In genomic region chr6:7110092-7110792, GRCh38 we compare ENCODE assay signal across 8 cellular contexts. TPM values are rescaled to one million over a fixed set of nuclear protein-coding genes. Genes with fewer than 3 reads are reported as not detected.
A peak's percentile ranks its signal among the peaks of the same experiment; 100 is the strongest.
DNase-seq lines count a peak whose midpoint lies in the region; ATAC-seq and TF ChIP-seq lines count a peak whose summit lies in the region.

No MANE protein-coding gene starts in this region.

- no peaks in the 10 kb centered on the region for H3K27me3 ChIP-seq in BLaER1

- H3K4me1 Mint-ChIP-seq in naive thymus-derived CD8-positive, alpha-beta T cell, result peaks cover 45 to 65% (median 61%) of the 10 kb centered on the region in 4 donors

- peak overlapping the region; percentile 83 to 95 (median 90) for H3K4me3 Mint-ChIP-seq in naive thymus-derived CD8-positive, alpha-beta T cell

- no peak for TF ChIP-seq CTCF in LNCaP clone FGC (IDR thresholded peaks at IDR 0.05; ENCODE audit: control insufficient read depth, extremely low read depth, insufficient read depth)

- no peak for DNase-seq in LNCaP clone FGC (ENCODE audit: low read depth)
- no peak for DNase-seq in caudate nucleus (lab: John Stamatoyannopoulos, UW)
- DNase-seq in naive thymus-derived CD8-positive, alpha-beta T cell, result peak in 1 of 10 donors; percentile 26
- no peak for DNase-seq in NCI-H1417 treated with DMSO at 0.1 percent for 48 hours (lab: John Stamatoyannopoulos, UW)
- DNase-seq in NCI-H82 (lab: John Stamatoyannopoulos, UW), result no peak
- DNase-seq in left lobe of liver (ENCODE audit: low spot score), result no peak

- H3K27ac ChIP-seq in BLaER1 (no peak overlapping the region), caudate nucleus (ENCODE audit: low read depth, low read length) (peak overlapping the region; percentile 36)

- H3K27me3 Mint-ChIP-seq in naive thymus-derived CD8-positive, alpha-beta T cell, result no peaks in the 10 kb centered on the region

- peaks cover 60% of the 10 kb centered on the region for H4K20me1 ChIP-seq in BLaER1

- peak overlapping the region; percentile 96 for H3K4me2 ChIP-seq in BLaER1

- H3K9ac ChIP-seq in BLaER1, result peak overlapping the region; percentile 92

- H3K9me3 Mint-ChIP-seq in naive thymus-derived CD8-positive, alpha-beta T cell, result no peaks in the 10 kb centered on the region

- no peaks in the 10 kb centered on the region for H3K36me3 Mint-ChIP-seq in naive thymus-derived CD8-positive, alpha-beta T cell

- H3K4me3 ChIP-seq in BLaER1 (peak overlapping the region; percentile 99), LNCaP clone FGC (ENCODE audit: low read depth, low read length) (peak overlapping the region; percentile 92)

- no peak for ATAC-seq in naive thymus-derived CD8-positive, alpha-beta T cell
- no peak for ATAC-seq in HG02678 (IDR thresholded peaks at IDR 0.05; ENCODE audit: unreplicated experiment)
- no peak for ATAC-seq in left lobe of liver

- peak overlapping the region; percentile 77 to 98 (median 94) for H3K27ac Mint-ChIP-seq in naive thymus-derived CD8-positive, alpha-beta T cell

- H3K9me3 ChIP-seq in BLaER1, result no peaks in the 10 kb centered on the region

- POLR2A ChIA-PET in naive thymus-derived CD8-positive, alpha-beta T cell (lab: Charles Lee), result interaction anchor here (0.6 to 14.0 kb wide), 10 partner anchors 17 to 86 kb away, joined by 3 to 139 read pairs (median 6); no protein-coding TSS in a partner anchor

- peaks cover 58% of the 10 kb centered on the region for H3K4me1 ChIP-seq in BLaER1

- H3K36me3 ChIP-seq in BLaER1, result no peaks in the 10 kb centered on the region

RNA-seq across cellular contexts. Expression of gene RREB1, which starts 2.5 kb away (rescaled TPM):
- total RNA-seq in naive thymus-derived CD8-positive, alpha-beta T cell, result 10 to 100 TPM; 47.1 to 53.0 TPM
- 1 to 10 TPM; 2.5 to 5.8 (median 5.0) TPM for polyA plus RNA-seq in naive thymus-derived CD8-positive, alpha-beta T cell
- 43.3 TPM for total RNA-seq in left lobe of liver
